7 cellular contexts compared by ENCODE assay signal in genomic region chr7:128883622-128884549, GRCh38. TPM values are rescaled to one million over a fixed set of nuclear protein-coding genes. Genes with fewer than 3 reads are reported as not detected.
DNase-seq lines count a peak whose midpoint lies in the region; ATAC-seq, FAIRE-seq and TF ChIP-seq lines count a peak whose summit lies in the region.

No MANE protein-coding gene starts in this region.

- in situ Hi-C loops in GM13976 (cut with MboI; ENCODE audit: low sequenced_read_pairs, unreplicated experiment): no loop called here

- no peak for FAIRE-seq in bronchial epithelial cell (lab: Jason Lieb, UNC)

- peak; percentile 95 for DNase-seq in GM13976 (ENCODE audit: low spot score)
- peak; percentile 54 for DNase-seq in NCI-H345 treated with DMSO at 0.1 percent for 48 hours (lab: John Stamatoyannopoulos, UW; ENCODE audit: unreplicated experiment)
- peak; percentile 74 for DNase-seq in activated CD4-positive, CD25-positive, alpha-beta regulatory T cell treated with anti-CD3 and anti-CD28 coated beads, Interleukin-2, amount 50 U/mL, for 16 hours (ENCODE audit: low read depth, low spot score)
- peak; percentile 46 for DNase-seq in bronchial epithelial cell (ENCODE audit: low read depth)
- peak; percentile 80 for DNase-seq in left lobe of liver (ENCODE audit: low spot score)
- DNase-seq in stimulated activated CD4-positive, alpha-beta T cell treated with anti-CD3 and anti-CD28 coated beads, Interleukin-4, amount 100 ng/mL, for 48 hours (ENCODE audit: low read depth in 2 of 2): peak; percentile 75 to 90

- H3K4me3 ChIP-seq in bronchial epithelial cell (ENCODE audit: low read depth, low read length): no peak overlapping the region

- TF ChIP-seq CTCF in GM13976 (IDR thresholded peaks at IDR 0.05; ENCODE audit: borderline replicate concordance, control extremely low read depth, extremely low read depth, insufficient read depth, missing control alignments): peak; percentile 95
- TF ChIP-seq CTCF in bronchial epithelial cell (IDR thresholded peaks at IDR 0.05; ENCODE audit: insufficient read depth, low read length, severe bottlenecking): peak; percentile 86

- H3K36me3 ChIP-seq in bronchial epithelial cell (ENCODE audit: control insufficient read depth, insufficient read depth, low read length): no peaks in the 10 kb centered on the region

- ATAC-seq in HG02973 (IDR thresholded peaks at IDR 0.05; ENCODE audit: unreplicated experiment) (peak; percentile 75), left lobe of liver (peak; percentile 79)

- no peaks in the 10 kb centered on the region for H3K27me3 ChIP-seq in bronchial epithelial cell (ENCODE audit: control insufficient read depth, insufficient read depth, low read length)

RNA-seq across cellular contexts. Expression of gene ATP6V1F, which starts 21.2 kb away (rescaled TPM):
- total RNA-seq in bronchial epithelial cell (108 and 132 TPM in 2 replicates), left lobe of liver (28.2 TPM)

RNA-seq across cellular contexts. Expression of gene KCP, which starts 26.6 kb away (rescaled TPM):
- total RNA-seq in bronchial epithelial cell (0.53 and 1.3 TPM in 2 replicates), left lobe of liver (0.15 TPM)

RNA-seq across cellular contexts. Expression of gene FLNC, which starts 53.7 kb away (rescaled TPM):
- total RNA-seq in bronchial epithelial cell: 0.64 and 1.8 TPM in 2 replicates
- total RNA-seq in left lobe of liver: 0.55 TPM

RNA-seq across cellular contexts. Expression of gene IRF5, which starts 53.8 kb away (rescaled TPM):
- total RNA-seq in bronchial epithelial cell: 6.8 and 7.7 TPM in 2 replicates
- total RNA-seq in left lobe of liver: 5.0 TPM
